Comparison of ENCODE assay signal across 24 cellular contexts in the genomic region with DNA sequence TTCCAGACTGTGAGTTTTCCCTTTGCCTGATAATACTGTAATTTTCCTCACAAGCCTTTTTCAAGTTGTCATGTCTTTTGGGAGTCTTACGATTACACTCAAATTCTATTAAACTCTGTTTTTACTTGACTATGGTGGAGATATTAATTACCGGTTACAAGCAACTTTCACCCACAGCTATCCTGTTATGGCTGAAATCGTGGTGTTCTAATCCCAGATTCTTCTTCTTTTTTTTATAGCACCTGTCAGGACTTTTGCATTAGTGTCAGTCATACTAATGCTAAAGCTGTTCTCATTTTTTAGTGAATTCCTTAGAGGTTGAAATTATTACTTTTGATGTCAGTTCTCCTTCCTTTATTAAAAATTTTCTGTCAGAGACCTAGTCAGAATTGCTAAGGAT.
A peak's percentile ranks its signal among the peaks of the same experiment; 100 is the strongest.
DNase-seq lines count a peak whose midpoint lies in the region; TF ChIP-seq lines count a peak whose summit lies in the region.
"Had no signal": no experiment of that assay in that cellular context is flagged by ENCODE, and none has a peak within 500 bp of the region (broad histone marks: within the 10 kb centered on the region; RNA-seq: fewer than 3 reads in every experiment).

No MANE protein-coding gene starts in this region.

- H3K9me2 ChIP-seq in PC-9 (ENCODE audit: insufficient read depth): 0 out of 2 replicates have a peak, but pooled peaks cover 2% of the 10 kb centered on the region

- no peaks in the 10 kb centered on the region for H3F3A ChIP-seq in PC-9 (ENCODE audit: insufficient read depth, low read depth)
- no peaks in the 10 kb centered on the region for H3F3A ChIP-seq in neural progenitor cell (ENCODE audit: low read depth)

- H3K4me2 ChIP-seq in PC-9: no peak overlapping the region
- H3K4me2 ChIP-seq in neural progenitor cell: no peak overlapping the region
- H3K4me2 ChIP-seq: BLaER1 had no signal

- no TSS peak for BruUV-seq in PC-9 (replicated peaks; lab: Mats Ljungman, UMichigan)

- POLR2A ChIA-PET in PC-9 (lab: Charles Lee; ENCODE audit: unreplicated experiment): no interaction called here

- H3K4me3 Mint-ChIP-seq in chondrocyte (ENCODE audit: unreplicated experiment) (no peak overlapping the region), neural progenitor cell (no peak overlapping the region), mesothelial cell of epicardium (no peak overlapping the region)
- H3K4me3 Mint-ChIP-seq: CD14-positive monocyte; CD4-positive, alpha-beta memory T cell; CD4-positive, CD25-positive, alpha-beta regulatory T cell; CD8-positive, alpha-beta memory T cell had no signal

- H3K4me1 Mint-ChIP-seq in chondrocyte (ENCODE audit: low read depth) (peaks cover 43% of the 10 kb centered on the region), neural progenitor cell (no peaks in the 10 kb centered on the region), mesothelial cell of epicardium (no peaks in the 10 kb centered on the region)
- H3K4me1 Mint-ChIP-seq: CD14-positive monocyte; CD4-positive, alpha-beta memory T cell; CD4-positive, CD25-positive, alpha-beta regulatory T cell; CD8-positive, alpha-beta memory T cell had no signal

- H3K36me3 ChIP-seq in PC-9 (ENCODE audit: low read depth) (no peaks in the 10 kb centered on the region), neural progenitor cell (no peaks in the 10 kb centered on the region)
- H3K36me3 ChIP-seq: BE2C, BLaER1 had no signal

- no peak overlapping the region for H3K4me3 ChIP-seq in PC-9
- no peak overlapping the region for H3K4me3 ChIP-seq in neural progenitor cell
- H3K4me3 ChIP-seq: BLaER1, GM12878 had no signal

- no peaks in the 10 kb centered on the region for H3K27me3 ChIP-seq in PC-9 (ENCODE audit: insufficient read depth, low read depth)
- H3K27me3 ChIP-seq in neural progenitor cell: no peaks in the 10 kb centered on the region
- H3K27me3 ChIP-seq: BLaER1 had no signal

- H3K79me2 ChIP-seq in PC-9 (ENCODE audit: low read depth) (no peaks in the 10 kb centered on the region), neural progenitor cell (ENCODE audit: low read depth) (no peaks in the 10 kb centered on the region)

- H3K9me3 ChIP-seq in PC-9 (ENCODE audit: insufficient read depth, low read depth) (no peaks in the 10 kb centered on the region), neural progenitor cell (ENCODE audit: low read depth) (no peaks in the 10 kb centered on the region)
- H3K9me3 ChIP-seq: BE2C, BLaER1 had no signal

- no peak for TF ChIP-seq CTCF in PC-9 (conservative IDR thresholded peaks at IDR 0.05)
- no peak for TF ChIP-seq CTCF in chondrocyte (IDR thresholded peaks at IDR 0.05)
- TF ChIP-seq CTCF in neural progenitor cell (IDR thresholded peaks at IDR 0.05): no peak
- no peak for TF ChIP-seq CTCF in mesothelial cell of epicardium (IDR thresholded peaks at IDR 0.05; ENCODE audit: unreplicated experiment)

- H4K20me1 ChIP-seq in PC-9 (ENCODE audit: insufficient read depth): no peaks in the 10 kb centered on the region
- no peaks in the 10 kb centered on the region for H4K20me1 ChIP-seq in neural progenitor cell (ENCODE audit: low read depth)
- H4K20me1 ChIP-seq: BLaER1 had no signal

- intact Hi-C loops in PC-9 (cut with micrococcal nuclease; ENCODE audit: unreplicated experiment): no loop called here

- H3K27me3 Mint-ChIP-seq in chondrocyte (ENCODE audit: low read depth) (no peaks in the 10 kb centered on the region), neural progenitor cell (ENCODE audit: insufficient read depth, low read depth) (no peaks in the 10 kb centered on the region), mesothelial cell of epicardium (ENCODE audit: low read depth) (no peaks in the 10 kb centered on the region)
- H3K27me3 Mint-ChIP-seq: CD4-positive, alpha-beta memory T cell; CD4-positive, CD25-positive, alpha-beta regulatory T cell; CD8-positive, alpha-beta memory T cell had no signal

- H3K27ac Mint-ChIP-seq in chondrocyte (ENCODE audit: unreplicated experiment) (peak overlapping the region; percentile 5), neural progenitor cell (no peak overlapping the region), mesothelial cell of epicardium (no peak overlapping the region)
- H3K27ac Mint-ChIP-seq: CD14-positive monocyte; CD4-positive, alpha-beta memory T cell; CD4-positive, CD25-positive, alpha-beta regulatory T cell; CD8-positive, alpha-beta memory T cell had no signal

- no peak overlapping the region for H3K9ac ChIP-seq in neural progenitor cell
- H3K9ac ChIP-seq: BLaER1 had no signal

- H2AFZ ChIP-seq in PC-9 (0 out of 2 replicates have a peak overlapping the region, but pooled peaks have one; percentile 50), neural progenitor cell (replicated peaks) (peak overlapping the region; percentile 30)

- CTCF ChIA-PET in PC-9 (lab: Charles Lee): no interaction called here

- no peaks in the 10 kb centered on the region for H3K4me1 ChIP-seq in PC-9 (replicated peaks; ENCODE audit: insufficient read depth)
- H3K4me1 ChIP-seq in neural progenitor cell: no peaks in the 10 kb centered on the region
- H3K4me1 ChIP-seq: BE2C, BLaER1 had no signal

- H3K27ac ChIP-seq in PC-9 (no peak overlapping the region), neural progenitor cell (no peak overlapping the region)
- H3K27ac ChIP-seq: BLaER1 had no signal

- peaks cover 12% of the 10 kb centered on the region for H3K9me3 Mint-ChIP-seq in chondrocyte (ENCODE audit: low read depth)
- no peaks in the 10 kb centered on the region for H3K9me3 Mint-ChIP-seq in neural progenitor cell
- H3K9me3 Mint-ChIP-seq in mesothelial cell of epicardium: peaks cover 1% of the 10 kb centered on the region

- H3K36me3 Mint-ChIP-seq in chondrocyte (ENCODE audit: low read depth) (peaks cover 9% of the 10 kb centered on the region), neural progenitor cell (no peaks in the 10 kb centered on the region), mesothelial cell of epicardium (no peaks in the 10 kb centered on the region)
- H3K36me3 Mint-ChIP-seq: CD14-positive monocyte; CD4-positive, alpha-beta memory T cell; CD4-positive, CD25-positive, alpha-beta regulatory T cell; CD8-positive, alpha-beta memory T cell had no signal

- DNase-seq in PC-9: no peak
- DNase-seq in chondrocyte (ENCODE audit: low spot score): no peak
- no peak for DNase-seq in neural progenitor cell (ENCODE audit: low spot score)
- DNase-seq in NCI-H1436 (lab: John Stamatoyannopoulos, UW): no peak
- DNase-seq in NCI-H1048 (lab: John Stamatoyannopoulos, UW): no peak
- DNase-seq in mesothelial cell of epicardium (ENCODE audit: low spot score in 2 of 2, unreplicated experiment in 2 of 2): no peak
- DNase-seq: 8988T; ACHN; BE2C; C1 segment of cervical spinal cord; CD4-positive, alpha-beta memory T cell; CD4-positive, CD25-positive, alpha-beta regulatory T cell; CD8-positive, alpha-beta memory T cell; COR-L47; DMS 273 treated with DMSO at 0.1 percent for 48 hours; DMS153; DMS53; DMS79; DND-41; EL; GDM1 had no signal
